1 cellular context compared by ENCODE assay signal in genomic region chr9:35730486-35730854, GRCh38.
TF ChIP-seq lines count a peak whose summit lies in the region.

No MANE protein-coding gene starts in this region.

TF ChIP-seq in WTC11, 78 proteins besides CTCF, POLR2A, EP300 and RAD21 (continued from another document):
- TF ChIP-seq, protein P1, sequence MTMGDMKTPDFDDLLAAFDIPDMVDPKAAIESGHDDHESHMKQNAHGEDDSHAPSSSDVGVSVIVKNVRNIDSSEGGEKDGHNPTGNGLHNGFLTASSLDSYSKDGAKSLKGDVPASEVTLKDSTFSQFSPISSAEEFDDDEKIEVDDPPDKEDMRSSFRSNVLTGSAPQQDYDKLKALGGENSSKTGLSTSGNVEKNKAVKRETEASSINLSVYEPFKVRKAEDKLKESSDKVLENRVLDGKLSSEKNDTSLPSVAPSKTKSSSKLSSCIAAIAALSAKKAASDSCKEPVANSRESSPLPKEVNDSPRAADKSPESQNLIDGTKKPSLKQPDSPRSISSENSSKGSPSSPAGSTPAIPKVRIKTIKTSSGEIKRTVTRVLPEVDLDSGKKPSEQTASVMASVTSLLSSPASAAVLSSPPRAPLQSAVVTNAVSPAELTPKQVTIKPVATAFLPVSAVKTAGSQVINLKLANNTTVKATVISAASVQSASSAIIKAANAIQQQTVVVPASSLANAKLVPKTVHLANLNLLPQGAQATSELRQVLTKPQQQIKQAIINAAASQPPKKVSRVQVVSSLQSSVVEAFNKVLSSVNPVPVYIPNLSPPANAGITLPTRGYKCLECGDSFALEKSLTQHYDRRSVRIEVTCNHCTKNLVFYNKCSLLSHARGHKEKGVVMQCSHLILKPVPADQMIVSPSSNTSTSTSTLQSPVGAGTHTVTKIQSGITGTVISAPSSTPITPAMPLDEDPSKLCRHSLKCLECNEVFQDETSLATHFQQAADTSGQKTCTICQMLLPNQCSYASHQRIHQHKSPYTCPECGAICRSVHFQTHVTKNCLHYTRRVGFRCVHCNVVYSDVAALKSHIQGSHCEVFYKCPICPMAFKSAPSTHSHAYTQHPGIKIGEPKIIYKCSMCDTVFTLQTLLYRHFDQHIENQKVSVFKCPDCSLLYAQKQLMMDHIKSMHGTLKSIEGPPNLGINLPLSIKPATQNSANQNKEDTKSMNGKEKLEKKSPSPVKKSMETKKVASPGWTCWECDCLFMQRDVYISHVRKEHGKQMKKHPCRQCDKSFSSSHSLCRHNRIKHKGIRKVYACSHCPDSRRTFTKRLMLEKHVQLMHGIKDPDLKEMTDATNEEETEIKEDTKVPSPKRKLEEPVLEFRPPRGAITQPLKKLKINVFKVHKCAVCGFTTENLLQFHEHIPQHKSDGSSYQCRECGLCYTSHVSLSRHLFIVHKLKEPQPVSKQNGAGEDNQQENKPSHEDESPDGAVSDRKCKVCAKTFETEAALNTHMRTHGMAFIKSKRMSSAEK (CRISPR knock-in tag; IDR thresholded peaks at IDR 0.05; ENCODE audit: borderline replicate concordance) = no peak
- TF ChIP-seq, protein P2, sequence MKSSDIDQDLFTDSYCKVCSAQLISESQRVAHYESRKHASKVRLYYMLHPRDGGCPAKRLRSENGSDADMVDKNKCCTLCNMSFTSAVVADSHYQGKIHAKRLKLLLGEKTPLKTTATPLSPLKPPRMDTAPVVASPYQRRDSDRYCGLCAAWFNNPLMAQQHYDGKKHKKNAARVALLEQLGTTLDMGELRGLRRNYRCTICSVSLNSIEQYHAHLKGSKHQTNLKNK (CRISPR knock-in tag; IDR thresholded peaks at IDR 0.05) = no peak
- no peak for TF ChIP-seq ZNF138 (CRISPR knock-in tag; conservative IDR thresholded peaks at IDR 0.05)
- no peak for TF ChIP-seq MXD4 (CRISPR knock-in tag; IDR thresholded peaks at IDR 0.05; ENCODE audit: borderline replicate concordance)
- no peak for TF ChIP-seq NFYB (CRISPR knock-in tag; conservative IDR thresholded peaks at IDR 0.05; ENCODE audit: low read depth)
- TF ChIP-seq NR3C1 (CRISPR knock-in tag; conservative IDR thresholded peaks at IDR 0.05; ENCODE audit: low read depth) = no peak
- no peak for TF ChIP-seq ZNF121 (CRISPR knock-in tag; IDR thresholded peaks at IDR 0.05)
- TF ChIP-seq, protein P3, sequence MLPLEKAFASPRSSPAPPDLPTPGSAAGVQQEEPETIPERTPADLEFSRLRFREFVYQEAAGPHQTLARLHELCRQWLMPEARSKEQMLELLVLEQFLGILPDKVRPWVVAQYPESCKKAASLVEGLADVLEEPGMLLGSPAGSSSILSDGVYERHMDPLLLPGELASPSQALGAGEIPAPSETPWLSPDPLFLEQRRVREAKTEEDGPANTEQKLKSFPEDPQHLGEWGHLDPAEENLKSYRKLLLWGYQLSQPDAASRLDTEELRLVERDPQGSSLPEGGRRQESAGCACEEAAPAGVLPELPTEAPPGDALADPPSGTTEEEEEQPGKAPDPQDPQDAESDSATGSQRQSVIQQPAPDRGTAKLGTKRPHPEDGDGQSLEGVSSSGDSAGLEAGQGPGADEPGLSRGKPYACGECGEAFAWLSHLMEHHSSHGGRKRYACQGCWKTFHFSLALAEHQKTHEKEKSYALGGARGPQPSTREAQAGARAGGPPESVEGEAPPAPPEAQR (CRISPR knock-in tag; IDR thresholded peaks at IDR 0.05) = no peak
- TF ChIP-seq ELF4 (CRISPR knock-in tag; IDR thresholded peaks at IDR 0.05; ENCODE audit: low read depth) = no peak
- TF ChIP-seq E2F1 (CRISPR knock-in tag; IDR thresholded peaks at IDR 0.05) = no peak
- no peak for TF ChIP-seq FOXP1 (CRISPR knock-in tag; IDR thresholded peaks at IDR 0.05; ENCODE audit: borderline replicate concordance)
TF ChIP-seq in WTC11: peak in this region for 0.
